8 cellular contexts compared by ENCODE assay signal in the genomic region with DNA sequence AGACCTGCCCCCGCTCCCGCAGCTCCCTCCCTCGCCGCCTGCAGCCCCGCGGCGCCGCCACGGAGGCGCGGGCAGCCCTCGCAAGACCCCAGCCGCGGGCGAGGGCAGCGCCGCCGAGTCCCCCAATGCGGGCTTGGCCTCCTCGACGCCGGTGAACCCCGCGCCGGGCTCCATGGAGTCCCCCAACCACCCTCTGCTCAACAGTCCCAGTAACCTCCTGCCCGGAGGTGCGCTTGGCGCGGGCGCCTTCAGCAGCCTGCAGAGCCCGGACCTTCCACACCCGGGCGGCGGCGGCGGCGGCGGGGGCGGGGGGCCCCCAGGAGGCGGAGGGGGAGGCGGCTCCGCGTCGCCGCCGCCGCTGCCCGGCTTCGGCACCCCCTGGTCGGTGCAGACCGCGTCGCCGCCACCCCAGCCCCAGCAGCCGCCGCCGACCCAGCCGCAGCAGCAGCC. TPM values are rescaled to one million over a fixed set of nuclear protein-coding genes. Genes with fewer than 3 reads are reported as not detected.
DNase-seq lines count a peak whose midpoint lies in the region; ATAC-seq and TF ChIP-seq lines count a peak whose summit lies in the region.

No MANE protein-coding gene starts in this region.

- DNase-seq in NCI-H1092 (lab: John Stamatoyannopoulos, UW) (peak; percentile 21), glutamatergic neuron (peak; percentile 66), trophoblast cell (no peak), upper lobe of left lung (peak; percentile 37 to 95), omental fat pad (ENCODE audit: low spot score) (no peak)
- peak; percentile 46 for DNase-seq in activated effector memory CD4-positive, alpha-beta T cell treated with Interleukin-2 at 50 U/mL for 16 hours

- peak overlapping the region; percentile 95 for H3K4me3 ChIP-seq in trophoblast cell (ENCODE audit: low read depth, low read length)
- peak overlapping the region; percentile 72 to 92 (median 92) for H3K4me3 ChIP-seq in upper lobe of left lung

- peak overlapping the region; percentile 98 for H3K14ac ChIP-seq in trophoblast cell (ENCODE audit: low read length)

- H3K4ac ChIP-seq in trophoblast cell (ENCODE audit: low read depth, low read length) = peak overlapping the region; percentile 91

- peak overlapping the region; percentile 95 for H3K27ac ChIP-seq in trophoblast cell (ENCODE audit: low read depth, low read length)
- H3K27ac ChIP-seq in upper lobe of left lung = peak overlapping the region; percentile 99 to 100 (median 100)

- peak overlapping the region; percentile 93 for H2BK120ac ChIP-seq in trophoblast cell (ENCODE audit: insufficient read depth, low read length, poor library complexity)

- H3K9me3 ChIP-seq in ES-I3 (ENCODE audit: control insufficient read depth, insufficient read depth, low read length) (no peaks in the 10 kb centered on the region), trophoblast cell (ENCODE audit: insufficient read depth, low read depth, low read length) (no peaks in the 10 kb centered on the region), upper lobe of left lung (no peaks in the 10 kb centered on the region)

- TF ChIP-seq CTCF in glutamatergic neuron (IDR thresholded peaks at IDR 0.05; ENCODE audit: partially characterized antibody, unreplicated experiment) (no peak), upper lobe of left lung (IDR thresholded peaks at IDR 0.05) (peak in 2 of 6 experiments; percentile 4 to 28), omental fat pad (IDR thresholded peaks at IDR 0.05) (no peak)

- no CpG with 5 or more reads among the region's 58 CpGs for WGBS in trophoblast cell (ENCODE audit: extremely low coverage, insufficient coverage, insufficient read length)
- WGBS in upper lobe of left lung, 2 donors = no CpG with 5 or more reads among the region's 58 CpGs

- no peak overlapping the region for H3K23ac ChIP-seq in trophoblast cell (ENCODE audit: low read length)

- H3K18ac ChIP-seq in trophoblast cell (ENCODE audit: low read length) = peak overlapping the region; percentile 100

- no peak overlapping the region for H3K27ac Mint-ChIP-seq in glutamatergic neuron (ENCODE audit: unreplicated experiment)

- peaks cover 34% of the 10 kb centered on the region for H3K79me1 ChIP-seq in trophoblast cell (ENCODE audit: low read length)

- H3K9me3 Mint-ChIP-seq in glutamatergic neuron (ENCODE audit: unreplicated experiment) = peaks cover 5% of the 10 kb centered on the region

- H3K9ac ChIP-seq in ES-I3 (ENCODE audit: low read depth, low read length) = peak overlapping the region; percentile 77; the same call in 1 of the 2 replicates
- H3K9ac ChIP-seq in trophoblast cell (ENCODE audit: low read length) = peak overlapping the region; percentile 78

- peaks cover 5% of the 10 kb centered on the region for H3K27me3 Mint-ChIP-seq in glutamatergic neuron (ENCODE audit: unreplicated experiment)

- peak overlapping the region; percentile 98 for H4K8ac ChIP-seq in trophoblast cell (ENCODE audit: low read depth, low read length)

- H3K4me1 Mint-ChIP-seq in glutamatergic neuron (ENCODE audit: low read depth, unreplicated experiment) = peaks cover 13% of the 10 kb centered on the region

- peaks cover 6% of the 10 kb centered on the region for H3K36me3 Mint-ChIP-seq in glutamatergic neuron (ENCODE audit: unreplicated experiment)

- TF ChIP-seq EP300 in upper lobe of left lung (IDR thresholded peaks at IDR 0.05) = no peak

- H3K4me2 ChIP-seq in trophoblast cell (ENCODE audit: low read length) = peak overlapping the region; percentile 99

- H3K4me1 ChIP-seq in ES-I3 (ENCODE audit: insufficient read depth, low read length) (peaks cover 9% of the 10 kb centered on the region), trophoblast cell (ENCODE audit: control insufficient read depth in 1 of 2, insufficient read depth in 2 of 2, low read length in 2 of 2) (no peaks in the 10 kb centered on the region), upper lobe of left lung (peaks cover 13 to 35% (median 21%) of the 10 kb centered on the region in 4 donors)

- no peak overlapping the region for H3K4me3 Mint-ChIP-seq in glutamatergic neuron (ENCODE audit: unreplicated experiment)

- peak overlapping the region; percentile 96 for H2BK5ac ChIP-seq in trophoblast cell (ENCODE audit: low read depth, low read length, poor library complexity)

- H2AK5ac ChIP-seq in trophoblast cell (ENCODE audit: low read length) = peak overlapping the region; percentile 35

- TF ChIP-seq POLR2A in upper lobe of left lung (IDR thresholded peaks at IDR 0.05) = no peak

- H2AFZ ChIP-seq in trophoblast cell (ENCODE audit: insufficient read depth, low read length, poor library complexity) = peak overlapping the region; percentile 100

- H3K36me3 ChIP-seq in ES-I3 (ENCODE audit: insufficient read depth, low read length) = no peaks in the 10 kb centered on the region
- H3K36me3 ChIP-seq in trophoblast cell (ENCODE audit: control insufficient read depth in 1 of 2, insufficient read depth in 2 of 2, low read length in 2 of 2) = peaks cover 0 to 1% of the 10 kb centered on the region in 2 experiments
- H3K36me3 ChIP-seq in upper lobe of left lung = peaks cover 0 to 9% (median 4%) of the 10 kb centered on the region in 4 donors

- H4K12ac ChIP-seq in trophoblast cell (ENCODE audit: low read depth, low read length) = peak overlapping the region; percentile 45

- ATAC-seq in GM21737 (IDR thresholded peaks at IDR 0.05; ENCODE audit: unreplicated experiment) (peak; percentile 16), upper lobe of left lung (ENCODE audit: low FRiP score in 2 of 2) (no peak), omental fat pad (ENCODE audit: low FRiP score) (no peak)

- peaks cover 16% of the 10 kb centered on the region for H3K79me2 ChIP-seq in trophoblast cell (ENCODE audit: control insufficient read depth, insufficient read depth, low read length, poor library complexity)

- H3K27me3 ChIP-seq in trophoblast cell (ENCODE audit: insufficient read depth, low read length) = no peaks in the 10 kb centered on the region
- no peaks in the 10 kb centered on the region for H3K27me3 ChIP-seq in upper lobe of left lung

- peak overlapping the region; percentile 97 for H4K91ac ChIP-seq in trophoblast cell (ENCODE audit: low read depth, low read length)

- H2BK12ac ChIP-seq in trophoblast cell (ENCODE audit: low read length) = peak overlapping the region; percentile 32

RNA-seq across cellular contexts. Expression of a gene that starts 1.2 kb away (rescaled TPM):
- total RNA-seq in glutamatergic neuron (ENCODE audit: unreplicated experiment) (52.6 TPM), upper lobe of left lung (10 to 100 TPM in 5 of 6 donors, 1 to 10 TPM in 1; 9.3 to 44.6 (median 22.9) TPM), omental fat pad (10 to 100 TPM; 12.9 to 24.9 (median 17.4) TPM)
- 9.1 and 9.6 TPM in 2 replicates for polyA plus RNA-seq in trophoblast cell (2013)

Comparison
In these comparisons a context has a peak if more than half of its experiments do, and no peak if none do; other contexts are left out.
1. DNase-seq: peak in NCI-H1092 (single experiment), activated effector memory CD4-positive, alpha-beta T cell treated with Interleukin-2 at 50 U/mL for 16 hours (single experiment), glutamatergic neuron (single experiment) and upper lobe of left lung (2 of 2); none in trophoblast cell (0 of 2) and omental fat pad (single experiment).